ENCODE assay signal across 24 cellular contexts in the genomic region with DNA sequence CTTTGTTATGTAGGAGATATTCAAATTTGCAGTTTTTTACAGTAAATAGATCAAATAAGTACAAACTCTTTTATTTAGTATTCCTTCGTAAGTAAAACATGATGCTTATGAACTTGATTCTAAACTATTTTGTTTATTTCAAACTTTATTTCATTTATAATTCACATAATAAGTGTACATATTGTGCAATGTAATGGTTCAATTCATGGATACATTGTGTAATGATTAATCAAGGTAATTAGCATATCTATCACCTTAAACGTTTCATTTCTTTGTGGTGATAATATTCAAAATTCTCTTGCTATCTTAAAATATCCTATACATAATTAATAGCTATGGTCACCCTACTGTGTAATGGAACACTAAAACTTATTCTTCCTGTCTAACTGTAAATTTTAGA.
"Had no signal": no experiment of that assay in that cellular context is flagged by ENCODE, and none has a peak within 500 bp of the region (broad histone marks: within the 10 kb centered on the region; RNA-seq: fewer than 3 reads in every experiment).

No MANE protein-coding gene starts in this region.

- H3K4me1 ChIP-seq: colonic mucosa, foreskin keratinocyte, gastrocnemius medialis, heart right ventricle, left lung, lower lobe of right lung had no signal

- H3K4me3 ChIP-seq: colonic mucosa, gastrocnemius medialis, heart right ventricle, left lung, lower lobe of right lung, mucosa of descending colon had no signal

- H3K27ac ChIP-seq: colonic mucosa, epithelial cell of prostate, foreskin keratinocyte, gastrocnemius medialis, heart right ventricle, left lung, lower lobe of right lung had no signal

- ATAC-seq: effector memory CD8-positive, alpha-beta T cell; esophagus mucosa; foreskin keratinocyte; gastrocnemius medialis; heart right ventricle; left cardiac atrium; left lung; left ventricle myocardium superior; lower lobe of right lung; mucosa of descending colon had no signal

- H3K36me3 ChIP-seq: colonic mucosa, gastrocnemius medialis, heart right ventricle, left lung, lower lobe of right lung had no signal

- H3K27me3 ChIP-seq: colonic mucosa, foreskin keratinocyte, gastrocnemius medialis, heart right ventricle, left lung had no signal

- FAIRE-seq: endometrium, islet of Langerhans, keratinocyte had no signal

- H3K9me3 ChIP-seq: colonic mucosa, gastrocnemius medialis, heart right ventricle, left lung, lower lobe of right lung, mucosa of descending colon had no signal

- DNase-seq: colonic mucosa; cortex of kidney; effector CD8-positive, alpha-beta T cell; effector memory CD8-positive, alpha-beta T cell; endodermal cell; erythroblast; foreskin keratinocyte; gastrocnemius medialis; glutamatergic neuron; head of caudate nucleus; heart right ventricle; hippocampal formation; left cardiac atrium; left lung; left ventricle myocardium superior; lower lobe of right lung; mesenchymal stem cell; mucosa of descending colon; naive B cell had no signal
